In the genomic region with DNA sequence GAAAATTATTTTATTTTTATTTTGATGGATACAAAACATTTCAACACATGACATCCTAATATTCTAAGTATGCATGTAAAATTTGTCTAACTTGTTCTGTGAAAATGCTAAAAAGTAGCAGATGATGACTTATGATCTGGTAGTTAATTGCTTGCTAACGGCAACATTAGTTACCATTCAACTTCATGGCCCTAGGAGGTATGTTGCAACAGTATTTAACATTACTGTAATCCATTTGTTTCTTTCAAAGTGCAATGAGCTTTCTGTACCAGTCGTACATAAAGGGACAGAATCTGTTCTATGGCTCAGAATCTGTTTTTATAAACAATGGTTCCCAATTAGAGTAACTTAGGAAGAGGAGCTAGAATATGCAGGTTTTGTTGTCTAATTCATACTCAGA, we compare ENCODE assay signal across 22 cellular contexts.
"Had no signal": no experiment of that assay in that cellular context is flagged by ENCODE, and none has a peak within 500 bp of the region (broad histone marks: within the 10 kb centered on the region; RNA-seq: fewer than 3 reads in every experiment).

No MANE protein-coding gene starts in this region.

- DNase-seq: hippocampal formation; kidney glomerular epithelial cell; left cardiac atrium; left lung; lower lobe of right lung; mammary epithelial cell; mesenchymal stem cell; naive thymus-derived CD8-positive, alpha-beta T cell; nucleus accumbens; psoas muscle; stimulated activated CD4-positive, alpha-beta T cell treated with anti-CD3 and anti-CD28 coated beads, Interleukin-12 subunit alpha, Interleukin-12 subunit beta, amount 100 ng/mL, for 4 hours; stimulated activated CD4-positive, alpha-beta T cell treated with anti-CD3 and anti-CD28 coated beads, Interleukin-15, amount 100 ng/mL, for 24 hours; stimulated activated CD4-positive, alpha-beta T cell treated with anti-CD3 and anti-CD28 coated beads, Interleukin-2, amount 100 ng/mL, for 24 hours; stimulated activated CD4-positive, alpha-beta T cell treated with anti-CD3 and anti-CD28 coated beads, Interleukin-4, amount 100 ng/mL, for 1 hour; stimulated activated naive B cell treated with anti-CD40 and anti-IgM and Interleukin-4, amounts not matched to agents 10 μg/mL and 1 μg/mL and 100 μg/mL, for 72 hours; uterus had no signal

- H3K9ac ChIP-seq: parathyroid adenoma had no signal

- H3K9me3 ChIP-seq: left lung, lower lobe of right lung, psoas muscle, right atrium auricular region, suprapubic skin, tibial nerve, uterus had no signal

- H3K4me1 ChIP-seq: left lung, lower lobe of right lung, parathyroid adenoma, psoas muscle, right atrium auricular region, suprapubic skin, uterus had no signal

- H3K27me3 ChIP-seq: left lung, right atrium auricular region, suprapubic skin, tibial nerve, uterus had no signal

- H3K27ac ChIP-seq: left lung, lower lobe of right lung, parathyroid adenoma, psoas muscle, right atrium auricular region, skin epidermis, uterus had no signal

- ATAC-seq: left cardiac atrium; left lung; lower lobe of right lung; naive thymus-derived CD8-positive, alpha-beta T cell; psoas muscle; stimulated activated naive B cell treated with anti-CD40 and anti-IgM and Interleukin-4, amounts not matched to agents 10 μg/mL and 1 μg/mL and 100 μg/mL, for 72 hours had no signal

- H3K4me3 ChIP-seq: left lung, lower lobe of right lung, psoas muscle, right atrium auricular region, skin epidermis, suprapubic skin, tibial nerve, uterus had no signal

- H2AFZ ChIP-seq: parathyroid adenoma had no signal

- FAIRE-seq: keratinocyte had no signal

- H3K79me2 ChIP-seq: parathyroid adenoma had no signal

- H3K36me3 ChIP-seq: left lung, lower lobe of right lung, right atrium auricular region, suprapubic skin, tibial nerve, uterus had no signal
